Comparison of ENCODE assay signal across 13 cellular contexts in the genomic region with DNA sequence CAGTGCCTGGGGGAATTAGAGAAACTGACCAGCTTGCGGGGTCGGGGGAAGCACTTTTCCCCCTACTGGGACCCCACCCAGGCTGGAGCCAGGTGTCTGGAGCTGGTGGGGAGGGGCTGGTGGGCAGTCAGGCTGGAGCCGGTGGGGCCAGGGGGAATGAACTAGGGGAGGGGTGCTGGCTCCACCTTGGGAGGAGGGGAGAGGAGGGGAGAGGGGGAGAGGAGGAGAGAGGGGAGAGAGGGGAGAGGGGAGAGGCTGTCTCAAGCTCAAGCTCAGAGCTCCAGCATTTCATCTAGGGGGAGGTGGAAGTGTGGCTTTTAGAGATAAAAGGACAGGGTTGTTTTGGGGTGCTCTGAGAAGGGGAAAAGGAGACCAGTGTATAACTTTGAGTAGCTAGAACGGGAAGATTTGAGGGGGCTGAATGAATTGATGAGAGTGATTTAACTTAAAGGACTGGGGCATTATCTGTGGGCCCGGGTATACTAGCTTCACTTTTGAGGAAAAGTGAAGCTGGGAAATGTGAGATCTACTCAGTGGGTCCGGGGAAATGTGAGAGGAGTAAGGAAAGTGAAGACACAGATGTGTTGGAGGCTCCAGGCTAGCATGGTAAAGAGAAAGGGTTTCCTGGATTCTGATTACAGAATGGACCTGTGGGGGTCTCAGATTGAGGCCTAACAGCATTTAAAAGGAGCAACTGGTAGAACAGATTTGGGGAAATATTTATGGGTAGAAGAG. TPM values are rescaled to one million over a fixed set of nuclear protein-coding genes. Genes with fewer than 3 reads are reported as not detected.
DNase-seq lines count a peak whose midpoint lies in the region; ATAC-seq, FAIRE-seq and TF ChIP-seq lines count a peak whose summit lies in the region.
"Had no signal": no experiment of that assay in that cellular context is flagged by ENCODE, and none has a peak within 500 bp of the region (broad histone marks: within the 10 kb centered on the region; RNA-seq: fewer than 3 reads in every experiment).

No MANE protein-coding gene starts in this region.

- TF ChIP-seq POLR2A in heart left ventricle (IDR thresholded peaks at IDR 0.05) (no peak), H1 (IDR thresholded peaks at IDR 0.05; ENCODE audit: control extremely low read depth in 1 of 2, low read depth in 2 of 2, low read length in 2 of 2) (no peak)

- H3K9me3 ChIP-seq in heart left ventricle (no peaks in the 10 kb centered on the region), H1 (ENCODE audit: insufficient read depth in 2 of 2, low read depth in 1 of 2, low read length in 1 of 2) (no peaks in the 10 kb centered on the region), mucosa of stomach (ENCODE audit: control insufficient read depth, low read length) (no peaks in the 10 kb centered on the region)

- 0 out of 2 replicates have a peak overlapping the region, but pooled peaks have one; percentile 85 for H2BK5ac ChIP-seq in H1 (ENCODE audit: low read depth, low read length)

- H3K27ac ChIP-seq in heart left ventricle: peak overlapping the region; percentile 87 to 100 (median 96)
- no peak overlapping the region for H3K27ac ChIP-seq in H1 (ENCODE audit: low read depth, low read length)
- H3K27ac ChIP-seq in urinary bladder (ENCODE audit: low read depth): peak overlapping the region; percentile 78

- no peaks in the 10 kb centered on the region for H4K20me1 ChIP-seq in H1 (replicated peaks in 1 of 2; ENCODE audit: control insufficient read depth in 1 of 2, insufficient read depth in 2 of 2, low read length in 2 of 2)

- H3K9ac ChIP-seq in H1 (replicated peaks in 1 of 4; ENCODE audit: extremely low read depth in 1 of 4, low read depth in 3 of 4, low read length in 3 of 4) (peak overlapping the region in 1 of 4 experiments; percentile 4; a peak in 3 of 7 replicates), mucosa of stomach (ENCODE audit: low read length) (peak overlapping the region; percentile 96)

- no peak for DNase-seq in heart left ventricle
- DNase-seq in cardiac septum (ENCODE audit: low spot score): no peak
- DNase-seq in H1 (ENCODE audit: low read depth in 1 of 2, low spot score in 2 of 2): no peak
- DNase-seq in GM19240 (ENCODE audit: insufficient read length, low spot score): no peak
- no peak for DNase-seq in activated CD8-positive, alpha-beta memory T cell treated with anti-CD3 and anti-CD28 coated beads for 24 hours
- no peak for DNase-seq in activated T-cell treated with anti-CD3 and anti-CD28 coated beads, Interleukin-2, amount 50 U/mL, for 72 hours
- DNase-seq: activated CD4-positive, alpha-beta memory T cell treated with anti-CD3 and anti-CD28 coated beads, Interleukin-2, amount 10 ng/mL, durations not matched to agents 7 days and 5 days; effector memory CD8-positive, alpha-beta T cell; Karpas-422; occipital lobe; stimulated activated CD8-positive, alpha-beta memory T cell treated with anti-CD3 and anti-CD28 coated beads, Interleukin-4, amount 100 ng/mL, for 48 hours had no signal

- peaks cover 33% of the 10 kb centered on the region for H3K23me2 ChIP-seq in H1 (ENCODE audit: low read depth, low read length)

- peak overlapping the region; percentile 49 for H4K5ac ChIP-seq in H1 (ENCODE audit: insufficient read length, low read depth, low read length)

- no peak for ATAC-seq in heart left ventricle
- no peak for ATAC-seq in activated T-cell treated with anti-CD3 and anti-CD28 coated beads, Interleukin-2, amount 50 U/mL, for 72 hours (replicated peaks in 1 of 2)
- ATAC-seq: effector memory CD8-positive, alpha-beta T cell had no signal

- no peaks in the 10 kb centered on the region for H3K9me3 Mint-ChIP-seq in activated T-cell treated with anti-CD3 and anti-CD28 coated beads, Interleukin-2, amount 50 U/mL, for 72 hours
- H3K9me3 Mint-ChIP-seq: activated CD4-positive, alpha-beta memory T cell treated with anti-CD3 and anti-CD28 coated beads, Interleukin-2, amount 10 ng/mL, durations not matched to agents 7 days and 5 days; effector memory CD8-positive, alpha-beta T cell had no signal

- CTCF ChIA-PET in H1 (lab: Charles Lee; ENCODE audit: partially characterized antibody): interaction anchor here (0.8 to 14.2 kb wide), 9 partner anchors 13 to 74 kb away, joined by 3 to 187 read pairs (median 5); partner anchors contain the start of genes KRTCAP2 and TRIM46

- intact Hi-C loops in heart left ventricle (cut with DNase I): no loop called here
- intact Hi-C loops in cardiac septum (cut with DNase I): no loop called here

- H3K27me3 Mint-ChIP-seq in activated T-cell treated with anti-CD3 and anti-CD28 coated beads, Interleukin-2, amount 50 U/mL, for 72 hours (ENCODE audit: low read depth): peaks cover 20% of the 10 kb centered on the region

- H3K27me3 ChIP-seq in heart left ventricle (peaks cover 0 to 35% (median 0%) of the 10 kb centered on the region in 9 donors), H1 (replicated peaks in 1 of 4; ENCODE audit: control insufficient read depth in 3 of 4, extremely low read depth in 1 of 4, insufficient read depth in 3 of 4, low read length in 3 of 4) (peaks cover 25 to 37% (median 32%) of the 10 kb centered on the region in 4 experiments), mucosa of stomach (ENCODE audit: control insufficient read depth, insufficient read depth, low read length) (no peaks in the 10 kb centered on the region)

- H2AFZ ChIP-seq in H1 (ENCODE audit: low read length): no peak overlapping the region

- H3K4me3 ChIP-seq in heart left ventricle: peak overlapping the region; percentile 68 to 95 (median 82)
- peak overlapping the region; percentile 7 to 62 (median 14); a peak in 5 of 8 replicates for H3K4me3 ChIP-seq in H1 (ENCODE audit: extremely low read depth in 1 of 4, insufficient read depth in 2 of 4, low read depth in 3 of 4, low read length in 4 of 4)
- H3K4me3 ChIP-seq in mucosa of stomach (ENCODE audit: low read length): peak overlapping the region; percentile 90
- H3K4me3 ChIP-seq in urinary bladder (ENCODE audit: low read depth, low read length): peak overlapping the region; percentile 48

- peak overlapping the region; percentile 53 for H4K8ac ChIP-seq in H1 (ENCODE audit: extremely low read depth, insufficient read depth, low read length)

- no peak overlapping the region for H3K56ac ChIP-seq in H1 (replicated peaks; ENCODE audit: insufficient read length, low read depth, low read length)

- H3K79me1 ChIP-seq in H1 (ENCODE audit: low read depth, low read length): no peaks in the 10 kb centered on the region

- peaks cover 39% of the 10 kb centered on the region for H3K4me1 Mint-ChIP-seq in activated T-cell treated with anti-CD3 and anti-CD28 coated beads, Interleukin-2, amount 50 U/mL, for 72 hours (ENCODE audit: low read depth)

- TF ChIP-seq CTCF in heart left ventricle (IDR thresholded peaks at IDR 0.05) (no peak), H1 (IDR thresholded peaks at IDR 0.05; ENCODE audit: control extremely low read depth in 1 of 3, insufficient read depth in 1 of 3, low read depth in 1 of 3, low read length in 3 of 3) (no peak)

- WGBS in heart left ventricle, 4 donors: 17 to 25% (median 20%) methylated on average over 5 to 6 of the region's 6 CpGs
- 34% methylated on average over 6 of the region's 6 CpGs; no CpG with 5 or more reads in 1 of the 2 experiments for WGBS in H1 (ENCODE audit: extremely low coverage in 1 of 2, insufficient coverage in 1 of 2, insufficient read length in 1 of 2, insufficient replicate concordance in 2 of 2, low coverage in 1 of 2, low lambda C conversion rate in 2 of 2, missing lambda C conversion rate in 1 of 2), 2 experiments
- WGBS in urinary bladder: 27% methylated on average over 6 of the region's 6 CpGs

- no peak overlapping the region for H2BK20ac ChIP-seq in H1 (ENCODE audit: low read length)

- H3K23ac ChIP-seq in H1 (ENCODE audit: insufficient read length): no peak overlapping the region

- no peak overlapping the region for H3K27ac Mint-ChIP-seq in activated T-cell treated with anti-CD3 and anti-CD28 coated beads, Interleukin-2, amount 50 U/mL, for 72 hours
- H3K27ac Mint-ChIP-seq: activated CD4-positive, alpha-beta memory T cell treated with anti-CD3 and anti-CD28 coated beads, Interleukin-2, amount 10 ng/mL, durations not matched to agents 7 days and 5 days; effector memory CD8-positive, alpha-beta T cell had no signal

- H4K91ac ChIP-seq in H1 (replicated peaks; ENCODE audit: insufficient read length, low read length): peak overlapping the region; percentile 75

- H2BK12ac ChIP-seq in H1 (ENCODE audit: low read depth, low read length): peak overlapping the region; percentile 96; the same call in 1 of the 2 replicates

- H3K36me3 Mint-ChIP-seq in activated T-cell treated with anti-CD3 and anti-CD28 coated beads, Interleukin-2, amount 50 U/mL, for 72 hours (ENCODE audit: insufficient read depth in 2 of 2): peaks cover 3 to 5% of the 10 kb centered on the region in 2 donors

- H2BK120ac ChIP-seq in H1 (replicated peaks; ENCODE audit: low read depth, low read length): peak overlapping the region; percentile 31

- H3K4me3 Mint-ChIP-seq in activated T-cell treated with anti-CD3 and anti-CD28 coated beads, Interleukin-2, amount 50 U/mL, for 72 hours: no peak overlapping the region
- H3K4me3 Mint-ChIP-seq: activated CD4-positive, alpha-beta memory T cell treated with anti-CD3 and anti-CD28 coated beads, Interleukin-2, amount 10 ng/mL, durations not matched to agents 7 days and 5 days; effector memory CD8-positive, alpha-beta T cell had no signal

- H3K4me1 ChIP-seq in heart left ventricle (peaks cover 19 to 90% (median 63%) of the 10 kb centered on the region in 12 donors), H1 (replicated peaks in 1 of 4; ENCODE audit: control insufficient read depth in 3 of 4, insufficient read depth in 4 of 4, low read length in 3 of 4) (peaks cover 16 to 60% (median 33%) of the 10 kb centered on the region in 4 experiments), mucosa of stomach (ENCODE audit: control insufficient read depth, insufficient read depth, low read length) (peaks cover 69% of the 10 kb centered on the region), urinary bladder (ENCODE audit: insufficient read depth) (no peaks in the 10 kb centered on the region)

- no peak overlapping the region for H3K18ac ChIP-seq in H1 (ENCODE audit: extremely low read depth, low read length)

- no peak for FAIRE-seq in H1 (lab: Jason Lieb, UNC)

- POLR2A ChIA-PET in H1 (lab: Charles Lee; ENCODE audit: partially characterized antibody): interaction anchor here (0.9 to 3.1 kb wide), 13 partner anchors 8 to 126 kb away, joined by 3 to 24 read pairs (median 4); partner anchors contain the start of genes ADAM15, EFNA3, KRTCAP2 and TRIM46

- peak overlapping the region; percentile 46 for H3K4ac ChIP-seq in H1 (replicated peaks; ENCODE audit: insufficient read length, low read depth, low read length)

- H3K4me2 ChIP-seq in H1 (ENCODE audit: insufficient read depth in 1 of 2, low read depth in 2 of 2, low read length in 2 of 2): peak overlapping the region; percentile 94 to 97

- H2BK15ac ChIP-seq in H1 (ENCODE audit: low read length): no peak overlapping the region

- no peak overlapping the region for H3K14ac ChIP-seq in H1 (ENCODE audit: insufficient read length)

- no peaks in the 10 kb centered on the region for H3K79me2 ChIP-seq in H1 (ENCODE audit: control insufficient read depth in 1 of 2, insufficient read depth in 2 of 2, low read length in 2 of 2)

- TF ChIP-seq RAD21 in H1 (IDR thresholded peaks at IDR 0.05 in 1 of 2, conservative IDR thresholded peaks at IDR 0.05 in 1 of 2; ENCODE audit: low read depth in 2 of 2, low read length in 2 of 2): no peak

- H2AK5ac ChIP-seq in H1 (ENCODE audit: low read depth, low read length): no peak overlapping the region

- H3K36me3 ChIP-seq in heart left ventricle (peaks cover 0 to 42% (median 38%) of the 10 kb centered on the region in 9 donors), H1 (ENCODE audit: control insufficient read depth in 2 of 4, insufficient read depth in 4 of 4, low read length in 3 of 4) (peaks cover 0 to 4% (median under 1%) of the 10 kb centered on the region in 4 experiments; a peak in 2 of 8 replicates), mucosa of stomach (ENCODE audit: control insufficient read depth, insufficient read depth, low read length) (peaks cover 17% of the 10 kb centered on the region), urinary bladder (ENCODE audit: insufficient read depth) (no peaks in the 10 kb centered on the region)

- no peak for TF ChIP-seq EP300 in H1 (IDR thresholded peaks at IDR 0.05; ENCODE audit: borderline replicate concordance in 1 of 2, low read depth in 2 of 2, low read length in 2 of 2)

RNA-seq across cellular contexts. Expression of gene EFNA1, which starts 2.8 kb away (rescaled TPM):
- total RNA-seq in heart left ventricle (10 to 100 TPM; 22.8 to 51.8 (median 37.2) TPM), cardiac septum (30.2 TPM), urinary bladder (31.1 TPM)
- polyA plus RNA-seq in heart left ventricle (100 to 1,000 TPM in 1 of 2 donors, 10 to 100 TPM in 1; 31.6 to 103 TPM), H1 (2011; rRNA removed) (11.8 and 14.6 TPM in 2 replicates), urinary bladder (44.6 TPM)
- total RNA-seq in H1 (2021; fragmentation: NEBNext Ultra II Directional; extraction: Animal tissue kit (Norgen Biotek cat#: 25700)): 4.0 and 4.9 TPM in 2 replicates
- polyA plus RNA-seq in H1 (2011; cell fraction: cytosol; rRNA removed): 12.1 TPM
- polyA plus RNA-seq in H1 (2011; cell fraction: nucleus; rRNA removed): 8.9 TPM
- polyA plus RNA-seq in H1 (2012, experiment 1 of 2): 5.4 to 7.8 TPM (median 6.7 TPM) in 4 replicates
- polyA plus RNA-seq in H1 (2012, experiment 2 of 2): 4.6 TPM
- 3.8 TPM for polyA plus RNA-seq in H1 (2013, experiment 1 of 2)
- 4.2 TPM for polyA plus RNA-seq in H1 (2013, experiment 2 of 2)
- 7.3 and 12.6 TPM in 2 replicates for polyA minus RNA-seq in H1 (2011; rRNA and poly(A)+ RNA removed)
- 13.0 TPM for polyA minus RNA-seq in H1 (2011; cell fraction: cytosol; rRNA and poly(A)+ RNA removed)
- polyA minus RNA-seq in H1 (2011; cell fraction: nucleus; rRNA and poly(A)+ RNA removed): 9.7 TPM
- 1 to 10 TPM in 1 of 2 donors, under 1 TPM in 1; 1.00 to 1.4 TPM for total RNA-seq in activated T-cell treated with anti-CD3 and anti-CD28 coated beads, Interleukin-2, amount 50 U/mL, for 72 hours
- total RNA-seq: activated CD4-positive, alpha-beta memory T cell treated with anti-CD3 and anti-CD28 coated beads, Interleukin-2, amount 10 ng/mL, durations not matched to agents 7 days and 5 days had no signal

RNA-seq across cellular contexts. Expression of gene SLC50A1, which starts 5.2 kb away (rescaled TPM):
- total RNA-seq in heart left ventricle: 10 to 100 TPM in 4 of 9 donors, 1 to 10 TPM in 5; 5.4 to 21.7 (median 9.7) TPM
- 10 to 100 TPM; 15.7 to 36.0 TPM for polyA plus RNA-seq in heart left ventricle
- total RNA-seq in cardiac septum: 11.2 TPM
- 36.5 and 41.6 TPM in 2 replicates for total RNA-seq in H1 (2021; fragmentation: NEBNext Ultra II Directional; extraction: Animal tissue kit (Norgen Biotek cat#: 25700))
- polyA plus RNA-seq in H1 (2011; rRNA removed): 80.7 and 90.8 TPM in 2 replicates
- 61.8 TPM for polyA plus RNA-seq in H1 (2011; cell fraction: cytosol; rRNA removed)
- 34.9 TPM for polyA plus RNA-seq in H1 (2011; cell fraction: nucleus; rRNA removed)
- 36.0 to 50.1 TPM (median 39.0 TPM) in 4 replicates for polyA plus RNA-seq in H1 (2012, experiment 1 of 2)
- polyA plus RNA-seq in H1 (2012, experiment 2 of 2): 56.4 TPM
- polyA plus RNA-seq in H1 (2013, experiment 1 of 2): 47.5 TPM
- polyA plus RNA-seq in H1 (2013, experiment 2 of 2): 50.4 TPM
- 42.3 and 45.2 TPM in 2 replicates for polyA minus RNA-seq in H1 (2011; rRNA and poly(A)+ RNA removed)
- polyA minus RNA-seq in H1 (2011; cell fraction: cytosol; rRNA and poly(A)+ RNA removed): 19.9 TPM
- polyA minus RNA-seq in H1 (2011; cell fraction: nucleus; rRNA and poly(A)+ RNA removed): 14.1 TPM
- 19.5 TPM for total RNA-seq in urinary bladder
- polyA plus RNA-seq in urinary bladder: 31.7 TPM
- 10 to 100 TPM; 65.0 to 66.3 TPM for total RNA-seq in activated T-cell treated with anti-CD3 and anti-CD28 coated beads, Interleukin-2, amount 50 U/mL, for 72 hours

RNA-seq across cellular contexts. Expression of gene DPM3, which starts 9.9 kb away (rescaled TPM):
- total RNA-seq in heart left ventricle (10 to 100 TPM; 46.1 to 70.7 (median 54.4) TPM), cardiac septum (56.3 TPM), urinary bladder (15.8 TPM)
- polyA plus RNA-seq in heart left ventricle (100 to 1,000 TPM in 1 of 2 donors, 10 to 100 TPM in 1; 75.4 to 216 TPM), H1 (2011; rRNA removed) (227 and 349 TPM in 2 replicates), urinary bladder (205 TPM)
- total RNA-seq in H1 (2021; fragmentation: NEBNext Ultra II Directional; extraction: Animal tissue kit (Norgen Biotek cat#: 25700)): 44.8 and 49.3 TPM in 2 replicates
- 166 TPM for polyA plus RNA-seq in H1 (2011; cell fraction: cytosol; rRNA removed)
- polyA plus RNA-seq in H1 (2011; cell fraction: nucleus; rRNA removed): 111 TPM
- 30.1 to 106 TPM (median 79.5 TPM) in 4 replicates for polyA plus RNA-seq in H1 (2012, experiment 1 of 2)
- polyA plus RNA-seq in H1 (2012, experiment 2 of 2): 141 TPM
- polyA plus RNA-seq in H1 (2013, experiment 1 of 2): 184 TPM
- polyA plus RNA-seq in H1 (2013, experiment 2 of 2): 217 TPM
- polyA minus RNA-seq in H1 (2011; rRNA and poly(A)+ RNA removed): 6.9 and 13.7 TPM in 2 replicates
- polyA minus RNA-seq in H1 (2011; cell fraction: cytosol; rRNA and poly(A)+ RNA removed): 6.6 TPM
- polyA minus RNA-seq in H1 (2011; cell fraction: nucleus; rRNA and poly(A)+ RNA removed): 11.4 TPM
- total RNA-seq in activated T-cell treated with anti-CD3 and anti-CD28 coated beads, Interleukin-2, amount 50 U/mL, for 72 hours: 10 to 100 TPM; 49.4 to 58.9 TPM

RNA-seq across cellular contexts. Expression of gene KRTCAP2, which starts 42.7 kb away (rescaled TPM):
- total RNA-seq in heart left ventricle (100 to 1,000 TPM; 106 to 199 (median 123) TPM), cardiac septum (112 TPM), urinary bladder (53.0 TPM)
- polyA plus RNA-seq in heart left ventricle (100 to 1,000 TPM; 220 to 283 TPM), H1 (2011; rRNA removed) (317 and 419 TPM in 2 replicates), urinary bladder (266 TPM)
- total RNA-seq in H1 (2021; fragmentation: NEBNext Ultra II Directional; extraction: Animal tissue kit (Norgen Biotek cat#: 25700)): 146 TPM in 2 replicates
- 199 TPM for polyA plus RNA-seq in H1 (2011; cell fraction: cytosol; rRNA removed)
- 287 TPM for polyA plus RNA-seq in H1 (2011; cell fraction: nucleus; rRNA removed)
- 150 to 268 TPM (median 247 TPM) in 4 replicates for polyA plus RNA-seq in H1 (2012, experiment 1 of 2)
- 705 TPM for polyA plus RNA-seq in H1 (2012, experiment 2 of 2)
- polyA plus RNA-seq in H1 (2013, experiment 1 of 2): 290 TPM
- polyA plus RNA-seq in H1 (2013, experiment 2 of 2): 399 TPM
- 107 and 146 TPM in 2 replicates for polyA minus RNA-seq in H1 (2011; rRNA and poly(A)+ RNA removed)
- 86.3 TPM for polyA minus RNA-seq in H1 (2011; cell fraction: cytosol; rRNA and poly(A)+ RNA removed)
- polyA minus RNA-seq in H1 (2011; cell fraction: nucleus; rRNA and poly(A)+ RNA removed): 82.9 TPM
- total RNA-seq in activated T-cell treated with anti-CD3 and anti-CD28 coated beads, Interleukin-2, amount 50 U/mL, for 72 hours: 100 to 1,000 TPM; 199 to 203 TPM

RNA-seq across cellular contexts. Expression of gene TRIM46, which starts 43.2 kb away (rescaled TPM):
- under 1 TPM in 5 of 9 donors, not detected in 4; 0.08 to 0.41 (median 0.12) TPM for total RNA-seq in heart left ventricle
- polyA plus RNA-seq in heart left ventricle: under 1 TPM in 1 of 2 donors, not detected in 1; 0.04 TPM
- total RNA-seq in cardiac septum: not detected
- total RNA-seq in H1 (2021; fragmentation: NEBNext Ultra II Directional; extraction: Animal tissue kit (Norgen Biotek cat#: 25700)): 15.0 and 15.5 TPM in 2 replicates
- 21.6 and 34.7 TPM in 2 replicates for polyA plus RNA-seq in H1 (2011; rRNA removed)
- 29.4 TPM for polyA plus RNA-seq in H1 (2011; cell fraction: cytosol; rRNA removed)
- 94.4 TPM for polyA plus RNA-seq in H1 (2011; cell fraction: nucleus; rRNA removed)
- 18.2 to 22.5 TPM (median 20.8 TPM) in 4 replicates for polyA plus RNA-seq in H1 (2012, experiment 1 of 2)
- 12.6 TPM for polyA plus RNA-seq in H1 (2012, experiment 2 of 2)
- polyA plus RNA-seq in H1 (2013, experiment 1 of 2): 11.7 TPM
- polyA plus RNA-seq in H1 (2013, experiment 2 of 2): 9.4 TPM
- 11.4 and 11.5 TPM in 2 replicates for polyA minus RNA-seq in H1 (2011; rRNA and poly(A)+ RNA removed)
- polyA minus RNA-seq in H1 (2011; cell fraction: cytosol; rRNA and poly(A)+ RNA removed): 13.7 TPM
- polyA minus RNA-seq in H1 (2011; cell fraction: nucleus; rRNA and poly(A)+ RNA removed): 28.4 TPM
- total RNA-seq in urinary bladder: 0.85 TPM
- polyA plus RNA-seq in urinary bladder: 1.1 TPM
- total RNA-seq in activated T-cell treated with anti-CD3 and anti-CD28 coated beads, Interleukin-2, amount 50 U/mL, for 72 hours: 1 to 10 TPM; 8.6 to 9.8 TPM

Comparison
In these comparisons a context has a peak if more than half of its experiments do, and no peak if none do; other contexts are left out.
1. H3K4me3 ChIP-seq: peak in every context shown above with its lines; median percentile 90 in mucosa of stomach; 82 in heart left ventricle; 48 in urinary bladder; 14 in H1.